ENCODE assay signal across 8 cellular contexts in the genomic region with DNA sequence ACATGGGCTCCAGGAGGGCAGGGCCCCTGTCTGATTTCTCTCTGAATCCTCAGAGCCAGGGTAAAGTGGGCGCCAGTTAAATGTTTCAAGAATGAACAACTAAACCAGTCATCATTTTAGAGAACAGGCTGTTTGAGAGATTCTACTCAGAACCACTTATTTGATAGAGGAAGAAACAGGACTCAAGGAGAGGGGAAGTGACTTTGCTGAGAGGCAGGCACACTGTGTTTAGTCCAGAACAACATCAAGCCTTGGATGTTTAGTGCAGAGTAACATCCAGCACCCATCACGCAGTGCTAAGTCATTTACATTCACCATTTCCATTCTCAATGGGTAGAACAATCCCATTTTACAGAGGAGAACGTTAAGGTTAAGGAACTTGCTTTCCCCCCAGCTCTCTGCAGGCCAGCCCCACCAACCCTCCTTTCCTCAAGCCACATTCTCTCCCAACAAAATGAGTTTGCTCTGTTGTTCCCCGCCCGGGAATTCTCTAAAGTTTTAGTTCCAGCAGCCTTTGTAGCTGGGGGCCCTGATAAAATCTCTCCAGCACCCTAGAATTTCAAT. TPM values are rescaled to one million over a fixed set of nuclear protein-coding genes. Genes with fewer than 3 reads are reported as not detected.
A peak's percentile ranks its signal among the peaks of the same experiment; 100 is the strongest.
DNase-seq lines count a peak whose midpoint lies in the region; TF ChIP-seq lines count a peak whose summit lies in the region.

No MANE protein-coding gene starts in this region.

- no peaks in the 10 kb centered on the region for H3K9me3 ChIP-seq in HUES48 (ENCODE audit: control insufficient read depth, insufficient read depth, low read length)
- no peaks in the 10 kb centered on the region for H3K9me3 ChIP-seq in esophagus muscularis mucosa
- H3K9me3 ChIP-seq in sigmoid colon, result no peaks in the 10 kb centered on the region

- H3K27ac ChIP-seq in HUES48 (ENCODE audit: low read depth, low read length) (no peak overlapping the region), esophagus muscularis mucosa (replicated peaks in 1 of 4) (no peak overlapping the region), sigmoid colon (no peak overlapping the region)

- TF ChIP-seq CTCF in esophagus muscularis mucosa (IDR thresholded peaks at IDR 0.05) (no peak), sigmoid colon (IDR thresholded peaks at IDR 0.05) (no peak)

- H3K36me3 ChIP-seq in HUES48 (ENCODE audit: control insufficient read depth, insufficient read depth, low read length) (no peaks in the 10 kb centered on the region), esophagus muscularis mucosa (no peaks in the 10 kb centered on the region), sigmoid colon (no peaks in the 10 kb centered on the region)

- H3K4me1 ChIP-seq in HUES48 (ENCODE audit: control insufficient read depth, insufficient read depth, low read length) (peaks cover 24% of the 10 kb centered on the region), esophagus muscularis mucosa (peaks cover 9 to 25% (median 19%) of the 10 kb centered on the region in 4 donors), sigmoid colon (peaks cover 0 to 21% (median 10%) of the 10 kb centered on the region in 4 donors)

- DNase-seq in OCI-M1 (lab: John Stamatoyannopoulos, UW) (peak; percentile 49), esophagus muscularis mucosa (ENCODE audit: extremely low spot score) (no peak), sigmoid colon (no peak), globus pallidus (ENCODE audit: low spot score) (no peak), NCI-H524 (lab: John Stamatoyannopoulos, UW) (no peak), RKO (ENCODE audit: low spot score) (no peak)
- DNase-seq in stimulated activated CD4-positive, alpha-beta T cell treated with anti-CD3 and anti-CD28 coated beads, Interleukin-2, amount 100 ng/mL, for 48 hours, result no peak

- intact Hi-C loops in esophagus muscularis mucosa (cut with DNase I), result no loop called here
- intact Hi-C loops in sigmoid colon (cut with DNase I), result loop anchor here (10.0 kb wide), 1 partner anchor 142 kb away; the partner anchor contains the start of gene RBP1

- TF ChIP-seq EP300 in esophagus muscularis mucosa (IDR thresholded peaks at IDR 0.05) (no peak), sigmoid colon (IDR thresholded peaks at IDR 0.05) (no peak)

- TF ChIP-seq POLR2A in esophagus muscularis mucosa (IDR thresholded peaks at IDR 0.05; ENCODE audit: low read depth) (no peak), sigmoid colon (IDR thresholded peaks at IDR 0.05) (no peak)

- H3K27me3 ChIP-seq in HUES48 (ENCODE audit: control insufficient read depth, insufficient read depth, low read length) (peaks cover 27% of the 10 kb centered on the region), esophagus muscularis mucosa (no peaks in the 10 kb centered on the region), sigmoid colon (no peaks in the 10 kb centered on the region)

- no peak overlapping the region for H3K9ac ChIP-seq in HUES48 (ENCODE audit: low read depth, low read length)

- peak overlapping the region; percentile 77 for H3K4me3 ChIP-seq in HUES48 (ENCODE audit: low read depth, low read length)
- H3K4me3 ChIP-seq in esophagus muscularis mucosa, result peak overlapping the region; percentile 67 to 85 (median 70)
- H3K4me3 ChIP-seq in sigmoid colon, result peak overlapping the region; percentile 55 to 91 (median 76)

- 89% methylated on average over 5 of the region's 5 CpGs for WGBS in esophagus muscularis mucosa
- 59 to 81% methylated on average over 5 of the region's 5 CpGs for WGBS in sigmoid colon, 2 donors

RNA-seq across cellular contexts. Expression of gene NMNAT3, which starts 1.1 kb away (rescaled TPM):
- total RNA-seq in esophagus muscularis mucosa, result 10 to 100 TPM; 10.7 to 15.6 (median 11.4) TPM
- 10 to 100 TPM in 3 of 4 donors, 1 to 10 TPM in 1; 6.8 to 24.6 (median 11.7) TPM for total RNA-seq in sigmoid colon
- 10 to 100 TPM in 1 of 3 donors, 1 to 10 TPM in 2; 3.4 to 10.8 (median 4.6) TPM for polyA plus RNA-seq in sigmoid colon
